Comparison of ENCODE assay signal across 1 cellular context in genomic region chr14:67674480-67675218, GRCh38.
TF ChIP-seq lines count a peak whose summit lies in the region.

Gene VTI1B (minus strand): TSS chr14:67674632. CDS start chr14:67674489, 143 bp downstream.

TF ChIP-seq in HepG2, 621 proteins besides CTCF, POLR2A, EP300 and RAD21 (continued from another document and continues in another):
- TF ChIP-seq, protein P1, sequence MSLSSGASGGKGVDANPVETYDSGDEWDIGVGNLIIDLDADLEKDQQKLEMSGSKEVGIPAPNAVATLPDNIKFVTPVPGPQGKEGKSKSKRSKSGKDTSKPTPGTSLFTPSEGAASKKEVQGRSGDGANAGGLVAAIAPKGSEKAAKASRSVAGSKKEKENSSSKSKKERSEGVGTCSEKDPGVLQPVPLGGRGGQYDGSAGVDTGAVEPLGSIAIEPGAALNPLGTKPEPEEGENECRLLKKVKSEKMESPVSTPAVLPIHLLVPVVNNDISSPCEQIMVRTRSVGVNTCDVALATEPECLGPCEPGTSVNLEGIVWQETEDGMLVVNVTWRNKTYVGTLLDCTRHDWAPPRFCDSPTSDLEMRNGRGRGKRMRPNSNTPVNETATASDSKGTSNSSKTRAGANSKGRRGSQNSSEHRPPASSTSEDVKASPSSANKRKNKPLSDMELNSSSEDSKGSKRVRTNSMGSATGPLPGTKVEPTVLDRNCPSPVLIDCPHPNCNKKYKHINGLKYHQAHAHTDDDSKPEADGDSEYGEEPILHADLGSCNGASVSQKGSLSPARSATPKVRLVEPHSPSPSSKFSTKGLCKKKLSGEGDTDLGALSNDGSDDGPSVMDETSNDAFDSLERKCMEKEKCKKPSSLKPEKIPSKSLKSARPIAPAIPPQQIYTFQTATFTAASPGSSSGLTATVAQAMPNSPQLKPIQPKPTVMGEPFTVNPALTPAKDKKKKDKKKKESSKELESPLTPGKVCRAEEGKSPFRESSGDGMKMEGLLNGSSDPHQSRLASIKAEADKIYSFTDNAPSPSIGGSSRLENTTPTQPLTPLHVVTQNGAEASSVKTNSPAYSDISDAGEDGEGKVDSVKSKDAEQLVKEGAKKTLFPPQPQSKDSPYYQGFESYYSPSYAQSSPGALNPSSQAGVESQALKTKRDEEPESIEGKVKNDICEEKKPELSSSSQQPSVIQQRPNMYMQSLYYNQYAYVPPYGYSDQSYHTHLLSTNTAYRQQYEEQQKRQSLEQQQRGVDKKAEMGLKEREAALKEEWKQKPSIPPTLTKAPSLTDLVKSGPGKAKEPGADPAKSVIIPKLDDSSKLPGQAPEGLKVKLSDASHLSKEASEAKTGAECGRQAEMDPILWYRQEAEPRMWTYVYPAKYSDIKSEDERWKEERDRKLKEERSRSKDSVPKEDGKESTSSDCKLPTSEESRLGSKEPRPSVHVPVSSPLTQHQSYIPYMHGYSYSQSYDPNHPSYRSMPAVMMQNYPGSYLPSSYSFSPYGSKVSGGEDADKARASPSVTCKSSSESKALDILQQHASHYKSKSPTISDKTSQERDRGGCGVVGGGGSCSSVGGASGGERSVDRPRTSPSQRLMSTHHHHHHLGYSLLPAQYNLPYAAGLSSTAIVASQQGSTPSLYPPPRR (CRISPR knock-in tag; IDR thresholded peaks at IDR 0.05; ENCODE audit: borderline replicate concordance) = no peak
- TF ChIP-seq ZFP37 (CRISPR knock-in tag; IDR thresholded peaks at IDR 0.05; ENCODE audit: borderline replicate concordance) (no peak), TCF12 (IDR thresholded peaks at IDR 0.05) (no peak), TCF12 (CRISPR knock-in tag; IDR thresholded peaks at IDR 0.05) (no peak; the same call in 1 of the 2 replicates), ZNF570 (CRISPR knock-in tag; IDR thresholded peaks at IDR 0.05; ENCODE audit: borderline replicate concordance) (no peak), MTA1 (CRISPR knock-in tag; IDR thresholded peaks at IDR 0.05; ENCODE audit: borderline replicate concordance) (peak; percentile 84; the same call in 1 of the 2 replicates), ZNF776 (CRISPR knock-in tag; IDR thresholded peaks at IDR 0.05) (peak; percentile 46; the same call in 1 of the 2 replicates), GATAD2A (CRISPR knock-in tag; IDR thresholded peaks at IDR 0.05) (no peak), IKZF4 (CRISPR knock-in tag; IDR thresholded peaks at IDR 0.05; ENCODE audit: borderline replicate concordance, low read depth, not compliant biosample characterization) (peak; percentile 88), ZNF24 (IDR thresholded peaks at IDR 0.05) (no peak), FLYWCH1 (CRISPR knock-in tag; IDR thresholded peaks at IDR 0.05) (no peak), ZNF407 (CRISPR knock-in tag; IDR thresholded peaks at IDR 0.05; ENCODE audit: not compliant biosample characterization) (peak; percentile 60), NRL (CRISPR knock-in tag; IDR thresholded peaks at IDR 0.05; ENCODE audit: borderline replicate concordance) (peak; percentile 49; the same call in 1 of the 2 replicates), ZBTB1 (CRISPR knock-in tag; IDR thresholded peaks at IDR 0.05; ENCODE audit: borderline replicate concordance) (no peak), ZNF770 (CRISPR knock-in tag; IDR thresholded peaks at IDR 0.05) (no peak), ZC3H4 (CRISPR knock-in tag; IDR thresholded peaks at IDR 0.05; ENCODE audit: borderline replicate concordance) (no peak; the same call in 1 of the 2 replicates), NCOA2 (CRISPR knock-in tag; IDR thresholded peaks at IDR 0.05) (no peak; the same call in 1 of the 2 replicates), CHD2 (IDR thresholded peaks at IDR 0.05; ENCODE audit: low read depth, low read length) (peak; percentile 86), ZBTB43 (CRISPR knock-in tag; conservative IDR thresholded peaks at IDR 0.05) (no peak), SP1 (IDR thresholded peaks at IDR 0.05) (no peak), SP1 (CRISPR knock-in tag; IDR thresholded peaks at IDR 0.05) (peak; percentile 98), KDM5A (IDR thresholded peaks at IDR 0.05; ENCODE audit: borderline replicate concordance, low read length) (peak; percentile 78; the same call in 1 of the 2 replicates), RNF219 (CRISPR knock-in tag; IDR thresholded peaks at IDR 0.05) (no peak), SALL2 (CRISPR knock-in tag; IDR thresholded peaks at IDR 0.05) (peak; percentile 81), FOXP1 (IDR thresholded peaks at IDR 0.05) (no peak), FOXP1 (CRISPR knock-in tag; IDR thresholded peaks at IDR 0.05) (no peak), ZNF7 (CRISPR knock-in tag; IDR thresholded peaks at IDR 0.05) (no peak), MTA3 (CRISPR knock-in tag; IDR thresholded peaks at IDR 0.05) (no peak), ZNF225 (CRISPR knock-in tag; IDR thresholded peaks at IDR 0.05) (no peak; the same call in 1 of the 2 replicates), RFX1 (IDR thresholded peaks at IDR 0.05) (no peak)
- TF ChIP-seq, protein P2, sequence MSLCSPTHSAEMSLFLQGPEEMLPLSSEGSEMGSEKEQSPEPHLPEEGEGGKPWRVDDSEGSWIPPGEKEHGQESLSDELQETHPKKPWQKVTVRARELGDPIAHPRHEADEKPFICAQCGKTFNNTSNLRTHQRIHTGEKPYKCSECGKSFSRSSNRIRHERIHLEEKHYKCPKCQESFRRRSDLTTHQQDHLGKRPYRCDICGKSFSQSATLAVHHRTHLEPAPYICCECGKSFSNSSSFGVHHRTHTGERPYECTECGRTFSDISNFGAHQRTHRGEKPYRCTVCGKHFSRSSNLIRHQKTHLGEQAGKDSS (CRISPR knock-in tag; IDR thresholded peaks at IDR 0.05; ENCODE audit: borderline replicate concordance, low read depth) = peak; percentile 58; the same call in 1 of the 2 replicates
- TF ChIP-seq, protein P3, sequence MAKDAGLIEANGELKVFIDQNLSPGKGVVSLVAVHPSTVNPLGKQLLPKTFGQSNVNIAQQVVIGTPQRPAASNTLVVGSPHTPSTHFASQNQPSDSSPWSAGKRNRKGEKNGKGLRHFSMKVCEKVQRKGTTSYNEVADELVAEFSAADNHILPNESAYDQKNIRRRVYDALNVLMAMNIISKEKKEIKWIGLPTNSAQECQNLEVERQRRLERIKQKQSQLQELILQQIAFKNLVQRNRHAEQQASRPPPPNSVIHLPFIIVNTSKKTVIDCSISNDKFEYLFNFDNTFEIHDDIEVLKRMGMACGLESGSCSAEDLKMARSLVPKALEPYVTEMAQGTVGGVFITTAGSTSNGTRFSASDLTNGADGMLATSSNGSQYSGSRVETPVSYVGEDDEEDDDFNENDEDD (CRISPR knock-in tag; IDR thresholded peaks at IDR 0.05; ENCODE audit: borderline replicate concordance) = peak; percentile 33; the same call in 1 of the 2 replicates
- TF ChIP-seq, protein P4, sequence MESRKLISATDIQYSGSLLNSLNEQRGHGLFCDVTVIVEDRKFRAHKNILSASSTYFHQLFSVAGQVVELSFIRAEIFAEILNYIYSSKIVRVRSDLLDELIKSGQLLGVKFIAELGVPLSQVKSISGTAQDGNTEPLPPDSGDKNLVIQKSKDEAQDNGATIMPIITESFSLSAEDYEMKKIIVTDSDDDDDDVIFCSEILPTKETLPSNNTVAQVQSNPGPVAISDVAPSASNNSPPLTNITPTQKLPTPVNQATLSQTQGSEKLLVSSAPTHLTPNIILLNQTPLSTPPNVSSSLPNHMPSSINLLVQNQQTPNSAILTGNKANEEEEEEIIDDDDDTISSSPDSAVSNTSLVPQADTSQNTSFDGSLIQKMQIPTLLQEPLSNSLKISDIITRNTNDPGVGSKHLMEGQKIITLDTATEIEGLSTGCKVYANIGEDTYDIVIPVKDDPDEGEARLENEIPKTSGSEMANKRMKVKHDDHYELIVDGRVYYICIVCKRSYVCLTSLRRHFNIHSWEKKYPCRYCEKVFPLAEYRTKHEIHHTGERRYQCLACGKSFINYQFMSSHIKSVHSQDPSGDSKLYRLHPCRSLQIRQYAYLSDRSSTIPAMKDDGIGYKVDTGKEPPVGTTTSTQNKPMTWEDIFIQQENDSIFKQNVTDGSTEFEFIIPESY (CRISPR knock-in tag; IDR thresholded peaks at IDR 0.05) = no peak; the same call in 1 of the 2 replicates
- TF ChIP-seq, protein P5, sequence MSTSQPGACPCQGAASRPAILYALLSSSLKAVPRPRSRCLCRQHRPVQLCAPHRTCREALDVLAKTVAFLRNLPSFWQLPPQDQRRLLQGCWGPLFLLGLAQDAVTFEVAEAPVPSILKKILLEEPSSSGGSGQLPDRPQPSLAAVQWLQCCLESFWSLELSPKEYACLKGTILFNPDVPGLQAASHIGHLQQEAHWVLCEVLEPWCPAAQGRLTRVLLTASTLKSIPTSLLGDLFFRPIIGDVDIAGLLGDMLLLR (CRISPR knock-in tag; IDR thresholded peaks at IDR 0.05) = no peak
